ENCODE assay signal across 29 cellular contexts in the genomic region with DNA sequence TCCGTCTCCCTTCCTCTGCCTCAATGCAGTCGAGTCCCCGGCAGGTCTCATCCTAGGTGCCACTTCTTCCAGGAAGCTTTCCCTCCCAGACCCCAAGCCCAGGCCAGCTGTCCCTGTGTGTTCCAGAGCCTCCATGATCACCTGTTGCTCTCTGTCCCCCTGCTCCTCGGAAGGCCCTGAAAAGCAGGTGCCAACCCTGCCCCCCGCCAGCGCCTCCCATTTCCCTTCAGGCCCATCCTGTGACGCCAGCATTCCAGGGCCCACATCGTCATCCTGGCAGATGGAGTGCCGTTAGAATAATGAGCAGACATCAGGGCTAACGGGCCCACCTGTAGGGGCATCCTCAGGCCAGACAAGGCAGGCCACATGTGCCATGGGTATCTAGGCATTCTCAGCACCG.
"Had no signal": no experiment of that assay in that cellular context is flagged by ENCODE, and none has a peak within 500 bp of the region (broad histone marks: within the 10 kb centered on the region; RNA-seq: fewer than 3 reads in every experiment).

No MANE protein-coding gene starts in this region.

- H3K4me1 Mint-ChIP-seq: activated CD4-positive, alpha-beta T cell treated with anti-CD3 and anti-CD28 coated beads, Interleukin-2, amount 10 ng/mL, durations not matched to agents 24 days and 14 days; central memory CD8-positive, alpha-beta T cell; stimulated activated effector memory CD8-positive, alpha-beta T cell treated with anti-CD3 and anti-CD28 coated beads, Interleukin-12 subunit alpha, Interleukin-12 subunit beta, amount 100 ng/mL, for 72 hours had no signal

- ATAC-seq: activated naive CD4-positive, alpha-beta T cell treated with anti-CD3 and anti-CD28 coated beads, Interleukin-2, amount 50 U/mL, for 72 hours; activated T-cell treated with anti-CD3 and anti-CD28 coated beads, Interleukin-2, amount 50 U/mL, for 72 hours; gastrocnemius medialis; left colon; naive thymus-derived CD8-positive, alpha-beta T cell; stimulated activated effector memory CD8-positive, alpha-beta T cell treated with anti-CD3 and anti-CD28 coated beads, Interleukin-12 subunit alpha, Interleukin-12 subunit beta, amount 100 ng/mL, for 72 hours; stimulated activated naive CD8-positive, alpha-beta T cell treated with anti-CD3 and anti-CD28 coated beads, Interleukin-15, amount 100 ng/mL, for 72 hours had no signal

- H3K36me3 Mint-ChIP-seq: activated CD4-positive, alpha-beta memory T cell treated with anti-CD3 and anti-CD28 coated beads for 36 hours; activated naive CD4-positive, alpha-beta T cell treated with anti-CD3 and anti-CD28 coated beads, Interleukin-2, amount 50 U/mL, for 72 hours; naive thymus-derived CD8-positive, alpha-beta T cell; neural progenitor cell; stimulated activated effector memory CD8-positive, alpha-beta T cell treated with anti-CD3 and anti-CD28 coated beads, Interleukin-12 subunit alpha, Interleukin-12 subunit beta, amount 100 ng/mL, for 72 hours had no signal

- DNase-seq: activated CD4-positive, alpha-beta memory T cell treated with anti-CD3 and anti-CD28 coated beads for 36 hours; activated CD4-positive, alpha-beta T cell treated with anti-CD3 and anti-CD28 coated beads, Interleukin-2, amount 10 ng/mL, durations not matched to agents 24 days and 14 days; activated CD4-positive, CD25-positive, alpha-beta regulatory T cell treated with anti-CD3 and anti-CD28 coated beads, Interleukin-2, amount 50 U/mL, for 72 hours; activated naive CD4-positive, alpha-beta T cell; activated T-cell treated with anti-CD3 and anti-CD28 coated beads for 4 hours; activated T-cell treated with anti-CD3 and anti-CD28 coated beads, Interleukin-2, amount 50 U/mL, for 72 hours; dermis blood vessel endothelial cell; effector CD4-positive, alpha-beta T cell; gastrocnemius medialis; glutamatergic neuron; left colon; mammary epithelial cell; midbrain; naive thymus-derived CD8-positive, alpha-beta T cell; retina; sigmoid colon; small intestine; stimulated activated CD4-positive, alpha-beta T cell treated with anti-CD3 and anti-CD28 coated beads, Interleukin-4, amount 100 ng/mL, for 24 hours; stimulated activated naive CD8-positive, alpha-beta T cell treated with anti-CD3 and anti-CD28 coated beads, Interleukin-15, amount 100 ng/mL, for 72 hours; substantia nigra had no signal

- H3K9me3 ChIP-seq: breast epithelium, gastrocnemius medialis, prostate gland, sigmoid colon, upper lobe of left lung had no signal

- H3K36me3 ChIP-seq: breast epithelium, gastrocnemius medialis, neural progenitor cell, prostate gland, sigmoid colon, upper lobe of left lung had no signal

- H3K9ac ChIP-seq: neural progenitor cell had no signal

- H3K4me3 ChIP-seq: breast epithelium, gastrocnemius medialis, neural progenitor cell, prostate gland, sigmoid colon, upper lobe of left lung had no signal

- H3K9me3 Mint-ChIP-seq: activated CD4-positive, alpha-beta memory T cell treated with anti-CD3 and anti-CD28 coated beads for 36 hours; activated CD4-positive, alpha-beta T cell treated with anti-CD3 and anti-CD28 coated beads, Interleukin-2, amount 10 ng/mL, durations not matched to agents 24 days and 14 days; activated naive CD4-positive, alpha-beta T cell treated with anti-CD3 and anti-CD28 coated beads, Interleukin-2, amount 50 U/mL, for 72 hours; activated T-cell treated with anti-CD3 and anti-CD28 coated beads, Interleukin-2, amount 50 U/mL, for 72 hours; central memory CD8-positive, alpha-beta T cell; stimulated activated effector memory CD8-positive, alpha-beta T cell treated with anti-CD3 and anti-CD28 coated beads, Interleukin-12 subunit alpha, Interleukin-12 subunit beta, amount 100 ng/mL, for 72 hours; stimulated activated naive CD8-positive, alpha-beta T cell treated with anti-CD3 and anti-CD28 coated beads, Interleukin-15, amount 100 ng/mL, for 72 hours had no signal

- FAIRE-seq: keratinocyte, small intestine, TTC549 had no signal

- H3K27ac Mint-ChIP-seq: activated CD4-positive, alpha-beta memory T cell treated with anti-CD3 and anti-CD28 coated beads for 36 hours; activated CD4-positive, alpha-beta T cell treated with anti-CD3 and anti-CD28 coated beads, Interleukin-2, amount 10 ng/mL, durations not matched to agents 24 days and 14 days; activated naive CD4-positive, alpha-beta T cell treated with anti-CD3 and anti-CD28 coated beads, Interleukin-2, amount 50 U/mL, for 72 hours; activated T-cell treated with anti-CD3 and anti-CD28 coated beads, Interleukin-2, amount 50 U/mL, for 72 hours; neural progenitor cell; stimulated activated effector memory CD8-positive, alpha-beta T cell treated with anti-CD3 and anti-CD28 coated beads, Interleukin-12 subunit alpha, Interleukin-12 subunit beta, amount 100 ng/mL, for 72 hours; stimulated activated naive CD8-positive, alpha-beta T cell treated with anti-CD3 and anti-CD28 coated beads, Interleukin-15, amount 100 ng/mL, for 72 hours had no signal

- H3K4me3 Mint-ChIP-seq: activated CD4-positive, alpha-beta memory T cell treated with anti-CD3 and anti-CD28 coated beads for 36 hours; activated CD4-positive, alpha-beta T cell treated with anti-CD3 and anti-CD28 coated beads, Interleukin-2, amount 10 ng/mL, durations not matched to agents 24 days and 14 days; activated T-cell treated with anti-CD3 and anti-CD28 coated beads, Interleukin-2, amount 50 U/mL, for 72 hours; central memory CD8-positive, alpha-beta T cell; naive thymus-derived CD8-positive, alpha-beta T cell; neural progenitor cell; stimulated activated effector memory CD8-positive, alpha-beta T cell treated with anti-CD3 and anti-CD28 coated beads, Interleukin-12 subunit alpha, Interleukin-12 subunit beta, amount 100 ng/mL, for 72 hours; stimulated activated naive CD8-positive, alpha-beta T cell treated with anti-CD3 and anti-CD28 coated beads, Interleukin-15, amount 100 ng/mL, for 72 hours had no signal

- H3K4me1 ChIP-seq: breast epithelium, gastrocnemius medialis, prostate gland, sigmoid colon had no signal

- H3K27ac ChIP-seq: breast epithelium, gastrocnemius medialis, neural progenitor cell, prostate gland, sigmoid colon, upper lobe of left lung had no signal
